8 cellular contexts compared by ENCODE assay signal in the genomic region with DNA sequence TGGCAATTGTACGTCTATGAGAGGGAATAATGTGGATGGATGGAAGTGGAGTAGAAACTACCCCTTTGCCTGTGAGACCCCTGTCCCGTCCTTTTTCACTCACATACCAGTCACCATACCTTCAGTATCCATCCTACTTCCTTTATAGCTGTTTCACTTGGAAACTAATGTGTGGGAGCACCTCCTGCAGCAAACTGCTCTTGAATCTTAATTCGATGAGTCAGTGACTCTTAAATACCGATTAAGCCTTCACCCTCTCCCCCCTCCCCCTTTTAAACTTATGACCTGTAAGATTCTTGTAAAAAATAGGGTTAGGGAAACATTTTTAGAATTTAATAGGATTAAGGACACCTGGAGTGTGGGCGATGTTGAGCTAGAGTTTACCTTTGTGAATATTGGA. TPM values are rescaled to one million over a fixed set of nuclear protein-coding genes. Genes with fewer than 3 reads are reported as not detected.
DNase-seq lines count a peak whose midpoint lies in the region; ATAC-seq and TF ChIP-seq lines count a peak whose summit lies in the region.

No MANE protein-coding gene starts in this region.

- DNase-seq in DMS53 treated with DMSO at 0.1 percent for 48 hours (lab: John Stamatoyannopoulos, UW; ENCODE audit: unreplicated experiment) (peak; percentile 10), M059J (ENCODE audit: low read depth) (peak; percentile 85), ascending aorta (ENCODE audit: low spot score in 2 of 2) (no peak), iris pigment epithelial cell (ENCODE audit: low read depth) (peak; percentile 87), GM13976 (ENCODE audit: low spot score) (no peak), NCI-H2107 treated with DMSO at 0.1 percent for 48 hours (lab: John Stamatoyannopoulos, UW; ENCODE audit: unreplicated experiment) (no peak)
- peak; percentile 7 for DNase-seq in stimulated activated naive CD8-positive, alpha-beta T cell treated with anti-CD3 and anti-CD28 coated beads, Interleukin-15, Interleukin-2, amounts not matched to agents 100 U/mL and 50 U/mL, for 24 hours

- no peaks in the 10 kb centered on the region for H3K27me3 ChIP-seq in ascending aorta

- no peaks in the 10 kb centered on the region for H3K9me3 ChIP-seq in ascending aorta

- peak overlapping the region; percentile 99 to 100 for H3K27ac ChIP-seq in ascending aorta

- H3K36me3 ChIP-seq in ascending aorta, result no peaks in the 10 kb centered on the region

- in situ Hi-C loops in GM13976 (cut with MboI; ENCODE audit: low sequenced_read_pairs, unreplicated experiment), result no loop called here

- intact Hi-C loops in ascending aorta (cut with DNase I), result loop anchor here (2.0 to 5.0 kb wide), 6 partner anchors 69 to 181 kb away; no protein-coding TSS in a partner anchor

- peak; percentile 29 for ATAC-seq in stimulated activated naive CD8-positive, alpha-beta T cell treated with anti-CD3 and anti-CD28 coated beads, Interleukin-15, Interleukin-2, amounts not matched to agents 100 U/mL and 50 U/mL, for 24 hours
- ATAC-seq in GM18868 (IDR thresholded peaks at IDR 0.05; ENCODE audit: unreplicated experiment), result no peak

- H3K4me3 ChIP-seq in ascending aorta, result peak overlapping the region; percentile 90 to 95

- H3K4me1 ChIP-seq in ascending aorta, result peaks cover 0 to 14% of the 10 kb centered on the region in 2 donors

- no peak for TF ChIP-seq CTCF in ascending aorta (IDR thresholded peaks at IDR 0.05)
- TF ChIP-seq CTCF in GM13976 (IDR thresholded peaks at IDR 0.05; ENCODE audit: borderline replicate concordance, control extremely low read depth, extremely low read depth, insufficient read depth, missing control alignments), result no peak

RNA-seq across cellular contexts. Expression of a gene that starts 0.8 kb away (rescaled TPM):
- total RNA-seq in M059J (2014; rRNA removed; shearing (Covaris generic)), result 9.7 and 18.4 TPM in 2 replicates
- total RNA-seq in ascending aorta, result 9.4 TPM

Comparison
In these comparisons a context has a peak if more than half of its experiments do, and no peak if none do; other contexts are left out.
1. DNase-seq: peak in DMS53 treated with DMSO at 0.1 percent for 48 hours (single experiment), M059J (single experiment), iris pigment epithelial cell (single experiment) and stimulated activated naive CD8-positive, alpha-beta T cell treated with anti-CD3 and anti-CD28 coated beads, Interleukin-15, Interleukin-2, amounts not matched to agents 100 U/mL and 50 U/mL, for 24 hours (single experiment); none in ascending aorta (0 of 2), GM13976 (single experiment) and NCI-H2107 treated with DMSO at 0.1 percent for 48 hours (single experiment).